Comparison of ENCODE assay signal across 9 cellular contexts in the genomic region with DNA sequence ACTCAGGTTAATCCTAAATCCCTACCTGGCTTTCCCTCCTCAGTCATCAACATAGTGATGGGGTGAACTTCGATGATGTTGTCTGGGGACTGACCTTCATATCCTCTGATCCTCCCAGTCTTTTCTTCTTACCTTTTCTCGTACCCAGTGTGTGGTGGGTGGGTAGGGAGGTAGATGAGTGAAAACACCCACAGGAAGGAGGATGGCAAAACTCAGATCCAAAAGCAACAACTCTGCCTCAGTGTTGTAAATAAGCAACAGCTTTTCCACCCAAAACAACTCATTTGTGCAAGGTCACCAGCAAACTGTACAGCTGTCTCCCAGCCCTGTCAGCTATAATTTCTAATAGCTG. TPM values are rescaled to one million over a fixed set of nuclear protein-coding genes. Genes with fewer than 3 reads are reported as not detected.
DNase-seq lines count a peak whose midpoint lies in the region; ATAC-seq and TF ChIP-seq lines count a peak whose summit lies in the region.
"Had no signal": no experiment of that assay in that cellular context is flagged by ENCODE, and none has a peak within 500 bp of the region (broad histone marks: within the 10 kb centered on the region; RNA-seq: fewer than 3 reads in every experiment).

No MANE protein-coding gene starts in this region.

- H3K9me3 ChIP-seq in left lung = no peaks in the 10 kb centered on the region
- no peaks in the 10 kb centered on the region for H3K9me3 ChIP-seq in suprapubic skin

- ATAC-seq in activated T-cell treated with anti-CD3 and anti-CD28 coated beads, Interleukin-2, amount 50 U/mL, for 4 hours = no peak
- ATAC-seq in left lung (no peak), HG03159 (IDR thresholded peaks at IDR 0.05; ENCODE audit: unreplicated experiment) (no peak)

- H3K9me3 Mint-ChIP-seq in activated T-cell treated with anti-CD3 and anti-CD28 coated beads, Interleukin-2, amount 50 U/mL, for 4 hours = no peaks in the 10 kb centered on the region
- no peaks in the 10 kb centered on the region for H3K9me3 Mint-ChIP-seq in T-helper 2 cell treated with Interferon-gamma antibody and Interleukin-4, amounts not matched to agents 5 μg/mL and 100 μg/mL, for 36 hours

- TF ChIP-seq CTCF in left lung (IDR thresholded peaks at IDR 0.05) (no peak), suprapubic skin (IDR thresholded peaks at IDR 0.05) (no peak)

- H3K4me1 ChIP-seq in left lung (peaks cover 6 to 64% of the 10 kb centered on the region in 2 donors), suprapubic skin (peaks cover 26% of the 10 kb centered on the region)

- TF ChIP-seq EP300 in suprapubic skin (IDR thresholded peaks at IDR 0.05) = no peak

- peak overlapping the region; percentile 75 for H3K4me3 Mint-ChIP-seq in activated T-cell treated with anti-CD3 and anti-CD28 coated beads, Interleukin-2, amount 50 U/mL, for 4 hours
- peak overlapping the region; percentile 82 for H3K4me3 Mint-ChIP-seq in T-helper 2 cell treated with Interferon-gamma antibody and Interleukin-4, amounts not matched to agents 5 μg/mL and 100 μg/mL, for 36 hours
- H3K4me3 Mint-ChIP-seq: neural progenitor cell had no signal

- H3K27me3 ChIP-seq in left lung (no peaks in the 10 kb centered on the region), suprapubic skin (no peaks in the 10 kb centered on the region)
- H3K27me3 ChIP-seq: neural progenitor cell had no signal

- peak overlapping the region; percentile 28 to 90 for H3K27ac ChIP-seq in left lung
- H3K27ac ChIP-seq in suprapubic skin = peak overlapping the region; percentile 26
- H3K27ac ChIP-seq: neural progenitor cell had no signal

- H3K4me3 ChIP-seq in left lung = no peak overlapping the region
- H3K4me3 ChIP-seq in suprapubic skin = no peak overlapping the region
- H3K4me3 ChIP-seq: neural progenitor cell had no signal

- intact Hi-C loops in left lung (cut with DNase I) = no loop called here

- no peak for DNase-seq in activated T-cell treated with anti-CD3 and anti-CD28 coated beads, Interleukin-2, amount 50 U/mL, for 4 hours
- no peak for DNase-seq in activated T-cell treated with anti-CD3 and anti-CD28 coated beads, Interleukin-2, amount 50 U/mL, for 1 hour
- DNase-seq in T-helper 2 cell treated with Interferon-gamma antibody and Interleukin-4, amounts not matched to agents 5 μg/mL and 100 μg/mL, for 36 hours (ENCODE audit: low spot score) = no peak
- DNase-seq in left lung = no peak
- peak in 1 of 2 donors; percentile 29 for DNase-seq in suprapubic skin (ENCODE audit: low spot score in 2 of 2)
- DNase-seq in foreskin melanocyte = no peak
- no peak for DNase-seq in superior temporal gyrus (ENCODE audit: extremely low spot score)

- no peaks in the 10 kb centered on the region for H3K27me3 Mint-ChIP-seq in activated T-cell treated with anti-CD3 and anti-CD28 coated beads, Interleukin-2, amount 50 U/mL, for 4 hours (ENCODE audit: low read depth)
- no peaks in the 10 kb centered on the region for H3K27me3 Mint-ChIP-seq in T-helper 2 cell treated with Interferon-gamma antibody and Interleukin-4, amounts not matched to agents 5 μg/mL and 100 μg/mL, for 36 hours (ENCODE audit: low read depth)

- peak overlapping the region; percentile 98 for H3K27ac Mint-ChIP-seq in T-helper 2 cell treated with Interferon-gamma antibody and Interleukin-4, amounts not matched to agents 5 μg/mL and 100 μg/mL, for 36 hours
- H3K27ac Mint-ChIP-seq: neural progenitor cell had no signal

- H3K36me3 ChIP-seq in left lung (no peaks in the 10 kb centered on the region), suprapubic skin (no peaks in the 10 kb centered on the region)
- H3K36me3 ChIP-seq: neural progenitor cell had no signal

- no peak for TF ChIP-seq POLR2A in suprapubic skin (IDR thresholded peaks at IDR 0.05)

- H3K4me1 Mint-ChIP-seq in activated T-cell treated with anti-CD3 and anti-CD28 coated beads, Interleukin-2, amount 50 U/mL, for 4 hours (ENCODE audit: low read depth) = peaks cover 94% of the 10 kb centered on the region
- H3K4me1 Mint-ChIP-seq in T-helper 2 cell treated with Interferon-gamma antibody and Interleukin-4, amounts not matched to agents 5 μg/mL and 100 μg/mL, for 36 hours (ENCODE audit: low read depth) = peaks cover 69% of the 10 kb centered on the region

- WGBS in suprapubic skin = 79% methylated on average over 2 of the region's 2 CpGs

- peaks cover 20% of the 10 kb centered on the region for H3K36me3 Mint-ChIP-seq in activated T-cell treated with anti-CD3 and anti-CD28 coated beads, Interleukin-2, amount 50 U/mL, for 4 hours (ENCODE audit: insufficient read depth)
- peaks cover 36% of the 10 kb centered on the region for H3K36me3 Mint-ChIP-seq in T-helper 2 cell treated with Interferon-gamma antibody and Interleukin-4, amounts not matched to agents 5 μg/mL and 100 μg/mL, for 36 hours (ENCODE audit: low read depth)

RNA-seq across cellular contexts. Expression of gene VOPP1, which starts 38.6 kb away (rescaled TPM):
- 100 to 1,000 TPM in 1 of 3 donors, 10 to 100 TPM in 2; 63.6 to 103 (median 99.2) TPM for total RNA-seq in activated T-cell treated with anti-CD3 and anti-CD28 coated beads, Interleukin-2, amount 50 U/mL, for 4 hours
- 10 to 100 TPM; 49.3 to 68.5 TPM for total RNA-seq in left lung
- total RNA-seq in suprapubic skin = 10 to 100 TPM; 15.7 to 24.9 (median 20.3) TPM
